8 cellular contexts compared by ENCODE assay signal in genomic region chr1:2546515-2547209, GRCh38. TPM values are rescaled to one million over a fixed set of nuclear protein-coding genes. Genes with fewer than 3 reads are reported as not detected.
A peak's percentile ranks its signal among the peaks of the same experiment; 100 is the strongest.
DNase-seq lines count a peak whose midpoint lies in the region; ATAC-seq and TF ChIP-seq lines count a peak whose summit lies in the region.

No MANE protein-coding gene starts in this region.

- intact Hi-C loops in left lung (cut with DNase I), result loop anchor here in 1 of 2 donors (10.0 kb wide), 1 partner anchor 132 kb away; the partner anchor contains the start of gene PEX10

- peaks cover 0 to 4% of the 10 kb centered on the region in 2 donors for H3K27me3 ChIP-seq in left lung

- H3K4me3 ChIP-seq in left lung, result peak overlapping the region; percentile 55 to 61

- peak; percentile 69 for DNase-seq in SKM-1 treated with dmso at 0.1 percent for 144 hours (lab: John Stamatoyannopoulos, UW; ENCODE audit: unreplicated experiment)
- no peak for DNase-seq in SKM-1 (lab: John Stamatoyannopoulos, UW; ENCODE audit: unreplicated experiment)
- DNase-seq in NCI-H226, result peak; percentile 94
- peak; percentile 91 for DNase-seq in activated CD4-positive, alpha-beta T cell treated with anti-CD3 and anti-CD28 coated beads for 48 hours
- peak; percentile 15 for DNase-seq in dedifferentiated amniotic fluid mesenchymal stem cell (ENCODE audit: extremely low spot score)
- peak; percentile 94 to 97 for DNase-seq in left lung
- peak; percentile 79 for DNase-seq in stimulated activated CD4-positive, alpha-beta T cell treated with anti-CD3 and anti-CD28 coated beads, Interleukin-4, amount 100 ng/mL, for 1 hour

- peaks cover 31 to 68% of the 10 kb centered on the region in 2 donors for H3K4me1 ChIP-seq in left lung

- peak; percentile 20 for ATAC-seq in HG03039 (IDR thresholded peaks at IDR 0.05; ENCODE audit: unreplicated experiment)
- peak; percentile 79 for ATAC-seq in left lung

- no peaks in the 10 kb centered on the region for H3K9me3 ChIP-seq in left lung

- TF ChIP-seq CTCF in left lung (IDR thresholded peaks at IDR 0.05), result peak in 1 of 2 donors; percentile 55

- H3K36me3 ChIP-seq in left lung, result no peaks in the 10 kb centered on the region

- peak overlapping the region; percentile 97 for H3K27ac ChIP-seq in left lung

RNA-seq across cellular contexts. Expression of gene TNFRSF14, which starts 9.5 kb away (rescaled TPM):
- 100 to 1,000 TPM in 1 of 2 donors, 10 to 100 TPM in 1; 90.8 to 109 TPM for total RNA-seq in left lung

RNA-seq across cellular contexts. Expression of gene HES5, which starts 16.6 kb away (rescaled TPM):
- 1 to 10 TPM in 1 of 2 donors, under 1 TPM in 1; 0.89 to 1.2 TPM for total RNA-seq in left lung

RNA-seq across cellular contexts. Expression of gene PANK4, which starts 20.3 kb away (rescaled TPM):
- total RNA-seq in left lung, result 10 to 100 TPM; 29.2 to 29.9 TPM

RNA-seq across cellular contexts. Expression of gene PRXL2B, which starts 39.9 kb away (rescaled TPM):
- total RNA-seq in left lung, result 10 to 100 TPM; 33.2 to 43.4 TPM
